In the genomic region with DNA sequence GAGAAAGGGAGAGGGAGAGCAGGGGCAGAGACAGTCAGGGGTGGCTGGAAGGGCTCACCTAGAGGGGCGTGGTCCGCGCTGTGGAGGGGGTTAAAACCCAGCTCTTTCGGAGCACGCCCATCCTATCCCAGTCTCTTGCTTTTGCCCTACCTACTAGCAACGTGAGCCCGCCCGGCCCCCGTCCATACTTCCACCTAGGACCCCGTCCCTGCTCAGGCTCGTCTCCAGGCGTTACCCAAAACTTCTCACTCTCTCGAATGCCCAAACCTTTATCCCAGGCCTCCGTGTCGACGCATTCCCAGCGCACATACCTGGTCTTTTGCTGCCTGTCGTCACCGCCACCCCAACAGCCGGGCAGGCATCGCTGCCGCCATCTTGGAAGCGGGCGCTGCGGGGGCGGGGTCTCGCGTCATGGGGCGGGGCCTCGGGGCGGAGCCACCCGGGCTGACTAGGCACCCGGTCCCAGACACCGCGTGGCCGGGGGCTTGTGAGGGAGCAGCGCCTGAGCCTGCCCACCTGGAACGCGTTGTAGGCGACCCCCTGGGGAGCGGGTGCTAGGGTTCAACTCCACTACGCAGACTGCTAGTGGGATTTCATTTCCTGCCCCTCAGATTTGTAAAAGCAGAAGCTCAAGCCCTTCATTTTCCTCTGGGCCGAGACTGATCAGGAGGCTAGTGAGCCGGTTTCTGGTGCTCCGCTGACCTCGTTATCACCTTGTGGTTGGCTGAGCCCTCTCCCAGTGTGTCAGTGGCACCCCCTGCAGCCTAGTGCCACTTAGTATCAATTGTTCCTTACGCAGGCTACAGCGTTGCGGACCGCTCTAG, we compare ENCODE assay signal across 8 cellular contexts. TPM values are rescaled to one million over a fixed set of nuclear protein-coding genes. Genes with fewer than 3 reads are reported as not detected.
DNase-seq lines count a peak whose midpoint lies in the region; ATAC-seq and TF ChIP-seq lines count a peak whose summit lies in the region.

A gene (minus strand): TSS at position 396 of the 824 bp plus-strand sequence. CDS start 1,447 bp downstream, outside the sequence.

- H2AFZ ChIP-seq in fibroblast of lung (ENCODE audit: low read length): peak within 1 kb of the TSS; percentile 97

- H3K9me3 Mint-ChIP-seq in activated T-helper 2 cell treated with anti-CD3 and anti-CD28 coated beads, Interferon-gamma antibody, Interleukin-2, Interleukin-4, amounts not matched to agents 10 μg/mL and 5 μg/mL and 100 μg/mL, durations not matched to agents 14 hours and 24 hours and 36 hours: no peaks in the 10 kb centered on the region
- no peaks in the 10 kb centered on the region for H3K9me3 Mint-ChIP-seq in naive thymus-derived CD8-positive, alpha-beta T cell
- no peaks in the 10 kb centered on the region for H3K9me3 Mint-ChIP-seq in stimulated activated naive B cell treated with anti-CD40 and anti-IgM and Interleukin-4, amounts not matched to agents 10 μg/mL and 1 μg/mL and 100 μg/mL, for 72 hours

- POLR2A ChIA-PET in RWPE1 (lab: Yijun Ruan, JAX; ENCODE audit: low non-redundant PET): no interaction called here
- POLR2A ChIA-PET in naive thymus-derived CD8-positive, alpha-beta T cell (lab: Charles Lee): interaction anchor here (0.5 to 8.7 kb wide), 24 partner anchors 9 to 573 kb away, joined by 3 to 154 read pairs (median 4); a partner anchor contains a TSS

- peaks cover 4% of the 10 kb centered on the region for H3K36me3 ChIP-seq in fibroblast of lung (ENCODE audit: control insufficient read depth, insufficient read depth, low read length)

- H3K4me3 ChIP-seq in fibroblast of lung (replicated peaks in 1 of 4; ENCODE audit: control extremely low read depth in 1 of 4, insufficient read depth in 1 of 4, low read depth in 3 of 4, low read length in 4 of 4): peak within 1 kb of the TSS; percentile 86 to 91 (median 90)

- no peaks in the 10 kb centered on the region for H3K9me3 ChIP-seq in fibroblast of lung (ENCODE audit: control insufficient read depth, insufficient read depth, low read depth, low read length)

- peak within 1 kb of the TSS; percentile 96 for H3K4me2 ChIP-seq in fibroblast of lung (ENCODE audit: extremely low read depth, insufficient read depth, low read length)

- H3K4me1 ChIP-seq in fibroblast of lung (ENCODE audit: control insufficient read depth, extremely low read depth, insufficient read depth, low read length): peaks cover 11% of the 10 kb centered on the region

- DNase-seq in Daoy (ENCODE audit: low read depth): peak; percentile 90
- DNase-seq in GOT3 (lab: John Stamatoyannopoulos, UW): peak; percentile 70
- DNase-seq in LoVo (ENCODE audit: low spot score): peak; percentile 81
- DNase-seq in RWPE1 (ENCODE audit: low spot score): peak; percentile 94
- DNase-seq in activated T-helper 2 cell treated with anti-CD3 and anti-CD28 coated beads, Interferon-gamma antibody, Interleukin-2, Interleukin-4, amounts not matched to agents 10 μg/mL and 5 μg/mL and 100 μg/mL, durations not matched to agents 14 hours and 24 hours and 36 hours (ENCODE audit: low spot score): peak; percentile 92
- peak; percentile 70 for DNase-seq in fibroblast of lung (ENCODE audit: low read depth in 2 of 2)
- DNase-seq in naive thymus-derived CD8-positive, alpha-beta T cell: peak; percentile 85 to 98 (median 93)
- peak; percentile 90 for DNase-seq in stimulated activated naive B cell treated with anti-CD40 and anti-IgM and Interleukin-4, amounts not matched to agents 10 μg/mL and 1 μg/mL and 100 μg/mL, for 72 hours

- H4K20me1 ChIP-seq in fibroblast of lung (ENCODE audit: control insufficient read depth, extremely low read depth, insufficient read depth, low read length): no peaks in the 10 kb centered on the region

- peak within 1 kb of the TSS; percentile 97 for H3K27ac Mint-ChIP-seq in activated T-helper 2 cell treated with anti-CD3 and anti-CD28 coated beads, Interferon-gamma antibody, Interleukin-2, Interleukin-4, amounts not matched to agents 10 μg/mL and 5 μg/mL and 100 μg/mL, durations not matched to agents 14 hours and 24 hours and 36 hours
- peak within 1 kb of the TSS; percentile 97 to 100 (median 98) for H3K27ac Mint-ChIP-seq in naive thymus-derived CD8-positive, alpha-beta T cell
- peak within 1 kb of the TSS; percentile 99 for H3K27ac Mint-ChIP-seq in stimulated activated naive B cell treated with anti-CD40 and anti-IgM and Interleukin-4, amounts not matched to agents 10 μg/mL and 1 μg/mL and 100 μg/mL, for 72 hours

- H3K27ac ChIP-seq in RWPE1 (peak within 1 kb of the TSS; percentile 74), fibroblast of lung (ENCODE audit: insufficient read depth, low read length) (peak within 1 kb of the TSS; percentile 86)

- H3K27me3 ChIP-seq in fibroblast of lung (ENCODE audit: control insufficient read depth, insufficient read depth, low read length): no peaks in the 10 kb centered on the region

- intact Hi-C loops in activated T-helper 2 cell treated with anti-CD3 and anti-CD28 coated beads, Interferon-gamma antibody, Interleukin-2, Interleukin-4, amounts not matched to agents 10 μg/mL and 5 μg/mL and 100 μg/mL, durations not matched to agents 14 hours and 24 hours and 36 hours (cut with micrococcal nuclease): loop anchor here (1.0 to 2.0 kb wide), 2 partner anchors 11 to 45 kb away; a partner anchor contains a TSS

- CTCF ChIA-PET in RWPE1 (lab: Yijun Ruan, JAX): interaction anchor here (1.0 kb wide), 1 partner anchor 19 kb away, joined by 3 read pairs; no protein-coding TSS in a partner anchor

- peak; percentile 87 to 92 for ATAC-seq in naive thymus-derived CD8-positive, alpha-beta T cell
- peak; percentile 93 to 94 for ATAC-seq in stimulated activated naive B cell treated with anti-CD40 and anti-IgM and Interleukin-4, amounts not matched to agents 10 μg/mL and 1 μg/mL and 100 μg/mL, for 72 hours (replicated peaks)

- no peaks in the 10 kb centered on the region for H3K27me3 Mint-ChIP-seq in activated T-helper 2 cell treated with anti-CD3 and anti-CD28 coated beads, Interferon-gamma antibody, Interleukin-2, Interleukin-4, amounts not matched to agents 10 μg/mL and 5 μg/mL and 100 μg/mL, durations not matched to agents 14 hours and 24 hours and 36 hours (ENCODE audit: low read depth)
- no peaks in the 10 kb centered on the region for H3K27me3 Mint-ChIP-seq in naive thymus-derived CD8-positive, alpha-beta T cell
- H3K27me3 Mint-ChIP-seq in stimulated activated naive B cell treated with anti-CD40 and anti-IgM and Interleukin-4, amounts not matched to agents 10 μg/mL and 1 μg/mL and 100 μg/mL, for 72 hours: no peaks in the 10 kb centered on the region

- H3K36me3 Mint-ChIP-seq in activated T-helper 2 cell treated with anti-CD3 and anti-CD28 coated beads, Interferon-gamma antibody, Interleukin-2, Interleukin-4, amounts not matched to agents 10 μg/mL and 5 μg/mL and 100 μg/mL, durations not matched to agents 14 hours and 24 hours and 36 hours (ENCODE audit: low read depth): peaks cover 44% of the 10 kb centered on the region
- peaks cover 0 to 41% (median 10%) of the 10 kb centered on the region in 3 donors for H3K36me3 Mint-ChIP-seq in naive thymus-derived CD8-positive, alpha-beta T cell
- H3K36me3 Mint-ChIP-seq in stimulated activated naive B cell treated with anti-CD40 and anti-IgM and Interleukin-4, amounts not matched to agents 10 μg/mL and 1 μg/mL and 100 μg/mL, for 72 hours: peaks cover 11 to 36% of the 10 kb centered on the region in 2 donors

- peaks cover 6% of the 10 kb centered on the region for H3K79me2 ChIP-seq in fibroblast of lung (ENCODE audit: control insufficient read depth, insufficient read depth, low read length)

- peak within 1 kb of the TSS; percentile 85 for H3K9ac ChIP-seq in fibroblast of lung (ENCODE audit: insufficient read depth, low read length)

- H3K4me1 Mint-ChIP-seq in activated T-helper 2 cell treated with anti-CD3 and anti-CD28 coated beads, Interferon-gamma antibody, Interleukin-2, Interleukin-4, amounts not matched to agents 10 μg/mL and 5 μg/mL and 100 μg/mL, durations not matched to agents 14 hours and 24 hours and 36 hours (ENCODE audit: low read depth): peaks cover 48% of the 10 kb centered on the region
- peaks cover 40 to 89% (median 78%) of the 10 kb centered on the region in 4 donors for H3K4me1 Mint-ChIP-seq in naive thymus-derived CD8-positive, alpha-beta T cell
- peaks cover 37 to 67% of the 10 kb centered on the region in 2 donors for H3K4me1 Mint-ChIP-seq in stimulated activated naive B cell treated with anti-CD40 and anti-IgM and Interleukin-4, amounts not matched to agents 10 μg/mL and 1 μg/mL and 100 μg/mL, for 72 hours

- TF ChIP-seq CTCF in RWPE1 (conservative IDR thresholded peaks at IDR 0.05; ENCODE audit: low read depth) (no peak), fibroblast of lung (conservative IDR thresholded peaks at IDR 0.05 in 1 of 2, IDR thresholded peaks at IDR 0.05 in 1 of 2; ENCODE audit: low read depth in 1 of 2, low read length in 2 of 2) (no peak)

- H3K4me3 Mint-ChIP-seq in activated T-helper 2 cell treated with anti-CD3 and anti-CD28 coated beads, Interferon-gamma antibody, Interleukin-2, Interleukin-4, amounts not matched to agents 10 μg/mL and 5 μg/mL and 100 μg/mL, durations not matched to agents 14 hours and 24 hours and 36 hours (ENCODE audit: low read depth): peak within 1 kb of the TSS; percentile 99
- peak within 1 kb of the TSS; percentile 93 to 100 (median 99) for H3K4me3 Mint-ChIP-seq in naive thymus-derived CD8-positive, alpha-beta T cell
- H3K4me3 Mint-ChIP-seq in stimulated activated naive B cell treated with anti-CD40 and anti-IgM and Interleukin-4, amounts not matched to agents 10 μg/mL and 1 μg/mL and 100 μg/mL, for 72 hours: peak within 1 kb of the TSS; percentile 98

RNA-seq across cellular contexts. Expression of the gene that starts here (rescaled TPM):
- total RNA-seq in Daoy (2014; rRNA removed; shearing (Covaris generic)): 31.8 and 43.9 TPM in 2 replicates
- 57.5 and 57.6 TPM in 2 replicates for total RNA-seq in activated T-helper 2 cell treated with anti-CD3 and anti-CD28 coated beads, Interferon-gamma antibody, Interleukin-2, Interleukin-4, amounts not matched to agents 10 μg/mL and 5 μg/mL and 100 μg/mL, durations not matched to agents 14 hours and 24 hours and 36 hours
- 13.4 and 18.7 TPM in 2 replicates for total RNA-seq in fibroblast of lung
- polyA plus RNA-seq in fibroblast of lung: 17.8 and 19.2 TPM in 2 replicates
- 18.9 and 19.1 TPM in 2 replicates for polyA plus RNA-seq in fibroblast of lung (2012)
- 28.8 and 39.9 TPM in 2 replicates for polyA minus RNA-seq in fibroblast of lung (ENCODE audit: low replicate concordance)
- total RNA-seq in naive thymus-derived CD8-positive, alpha-beta T cell: 10 to 100 TPM; 81.0 to 97.4 TPM
- 10 to 100 TPM; 35.4 to 49.9 (median 37.6) TPM for polyA plus RNA-seq in naive thymus-derived CD8-positive, alpha-beta T cell

Comparison
In these comparisons a context has a peak if more than half of its experiments do, and no peak if none do; other contexts are left out.
1. Peak in every context shown above with its lines: DNase-seq, ATAC-seq, H3K4me3 ChIP-seq and H3K27ac ChIP-seq.